Comparison of ENCODE assay signal across 19 cellular contexts in the genomic region with DNA sequence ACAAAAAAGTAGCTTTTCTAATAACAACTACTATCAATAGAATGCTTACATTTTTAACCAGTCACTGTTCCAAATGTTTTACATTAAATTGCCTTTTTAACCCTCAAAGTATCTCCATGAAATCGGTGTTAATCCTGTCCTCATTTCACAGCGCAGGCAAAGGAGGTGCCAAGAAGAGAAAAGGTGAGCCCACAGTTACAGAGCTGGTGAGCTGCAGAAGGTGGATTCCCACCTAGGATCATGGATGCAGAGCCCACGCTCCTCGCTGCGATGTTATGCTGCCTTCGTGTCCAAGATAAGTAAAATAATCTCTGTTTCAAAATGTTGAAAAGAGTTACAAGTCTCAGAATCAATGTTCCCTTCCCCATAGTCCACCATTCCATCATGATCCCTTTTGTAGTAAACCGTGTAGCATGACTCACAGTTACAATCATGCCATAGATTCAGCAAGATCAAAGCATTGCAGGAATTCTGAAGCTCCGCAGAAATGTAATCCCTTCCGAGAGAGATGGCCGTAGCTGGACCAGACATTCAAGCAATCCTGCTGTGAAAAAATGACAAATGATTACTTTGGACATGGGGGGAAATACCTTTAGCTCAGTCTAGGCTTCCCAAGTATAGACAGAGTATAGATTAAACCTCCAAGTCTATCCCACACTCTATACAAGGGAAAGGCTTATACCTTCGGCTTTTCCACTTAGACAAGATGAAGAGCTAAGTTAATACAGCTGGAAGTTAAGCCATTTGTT.
DNase-seq lines count a peak whose midpoint lies in the region; FAIRE-seq and TF ChIP-seq lines count a peak whose summit lies in the region.
"Had no signal": no experiment of that assay in that cellular context is flagged by ENCODE, and none has a peak within 500 bp of the region (broad histone marks: within the 10 kb centered on the region; RNA-seq: fewer than 3 reads in every experiment).

No MANE protein-coding gene starts in this region.

- WGBS in esophagus muscularis mucosa: 87% methylated on average over 11 of the region's 11 CpGs

- H3K36me3 ChIP-seq in neuron (ENCODE audit: insufficient read depth, low read length): no peaks in the 10 kb centered on the region
- H3K36me3 ChIP-seq in esophagus muscularis mucosa: no peaks in the 10 kb centered on the region
- H3K36me3 ChIP-seq: cardiac muscle cell had no signal

- no peak overlapping the region for H3K27ac Mint-ChIP-seq in activated T-helper 2 cell treated with anti-CD3 and anti-CD28 coated beads, Interferon-gamma antibody, Interleukin-2, Interleukin-4, amounts not matched to agents 10 μg/mL and 5 μg/mL and 100 μg/mL, durations not matched to agents 14 hours and 24 hours and 36 hours
- H3K27ac Mint-ChIP-seq: activated CD4-positive, alpha-beta T cell treated with anti-CD3 and anti-CD28 coated beads, Interleukin-2, amount 10 ng/mL, durations not matched to agents 7 days and 5 days; activated T-helper 1 cell treated with anti-CD3 and anti-CD28 coated beads, Interleukin-12 subunit alpha, Interleukin-12 subunit beta, Interleukin-2, Interleukin-4 antibody, amounts not matched to agents 30 ng/mL and 10 ng/mL and 1 ng/mL, durations not matched to agents 14 hours and 24 hours and 36 hours; CD8-positive, alpha-beta memory T cell; IgD-negative memory B cell; T-helper 2 cell treated with Interferon-gamma antibody and Interleukin-4, amounts not matched to agents 5 μg/mL and 100 μg/mL, for 36 hours had no signal

- no peaks in the 10 kb centered on the region for H3K36me3 Mint-ChIP-seq in activated T-helper 2 cell treated with anti-CD3 and anti-CD28 coated beads, Interferon-gamma antibody, Interleukin-2, Interleukin-4, amounts not matched to agents 10 μg/mL and 5 μg/mL and 100 μg/mL, durations not matched to agents 14 hours and 24 hours and 36 hours (ENCODE audit: low read depth)
- H3K36me3 Mint-ChIP-seq: IgD-negative memory B cell had no signal

- TF ChIP-seq EP300 in esophagus muscularis mucosa (IDR thresholded peaks at IDR 0.05): no peak

- H3K27me3 Mint-ChIP-seq in activated T-helper 2 cell treated with anti-CD3 and anti-CD28 coated beads, Interferon-gamma antibody, Interleukin-2, Interleukin-4, amounts not matched to agents 10 μg/mL and 5 μg/mL and 100 μg/mL, durations not matched to agents 14 hours and 24 hours and 36 hours (ENCODE audit: low read depth): peaks cover 3% of the 10 kb centered on the region
- H3K27me3 Mint-ChIP-seq: activated CD4-positive, alpha-beta T cell treated with anti-CD3 and anti-CD28 coated beads, Interleukin-2, amount 10 ng/mL, durations not matched to agents 7 days and 5 days had no signal

- TF ChIP-seq CTCF in D721Med (IDR thresholded peaks at IDR 0.05; ENCODE audit: insufficient read depth, missing control alignments): no peak
- no peak for TF ChIP-seq CTCF in esophagus muscularis mucosa (IDR thresholded peaks at IDR 0.05)

- H3K4me3 Mint-ChIP-seq in activated T-helper 2 cell treated with anti-CD3 and anti-CD28 coated beads, Interferon-gamma antibody, Interleukin-2, Interleukin-4, amounts not matched to agents 10 μg/mL and 5 μg/mL and 100 μg/mL, durations not matched to agents 14 hours and 24 hours and 36 hours (ENCODE audit: low read depth): no peak overlapping the region
- H3K4me3 Mint-ChIP-seq: activated CD4-positive, alpha-beta T cell treated with anti-CD3 and anti-CD28 coated beads, Interleukin-2, amount 10 ng/mL, durations not matched to agents 7 days and 5 days; activated T-helper 1 cell treated with anti-CD3 and anti-CD28 coated beads, Interleukin-12 subunit alpha, Interleukin-12 subunit beta, Interleukin-2, Interleukin-4 antibody, amounts not matched to agents 30 ng/mL and 10 ng/mL and 1 ng/mL, durations not matched to agents 14 hours and 24 hours and 36 hours; CD8-positive, alpha-beta memory T cell; IgD-negative memory B cell; T-helper 2 cell treated with Interferon-gamma antibody and Interleukin-4, amounts not matched to agents 5 μg/mL and 100 μg/mL, for 36 hours had no signal

- intact Hi-C loops in esophagus muscularis mucosa (cut with DNase I): no loop called here
- intact Hi-C loops in activated T-helper 2 cell treated with anti-CD3 and anti-CD28 coated beads, Interferon-gamma antibody, Interleukin-2, Interleukin-4, amounts not matched to agents 10 μg/mL and 5 μg/mL and 100 μg/mL, durations not matched to agents 14 hours and 24 hours and 36 hours (cut with micrococcal nuclease): no loop called here

- no peaks in the 10 kb centered on the region for H3K4me1 Mint-ChIP-seq in activated T-helper 2 cell treated with anti-CD3 and anti-CD28 coated beads, Interferon-gamma antibody, Interleukin-2, Interleukin-4, amounts not matched to agents 10 μg/mL and 5 μg/mL and 100 μg/mL, durations not matched to agents 14 hours and 24 hours and 36 hours (ENCODE audit: low read depth)
- H3K4me1 Mint-ChIP-seq: activated CD4-positive, alpha-beta T cell treated with anti-CD3 and anti-CD28 coated beads, Interleukin-2, amount 10 ng/mL, durations not matched to agents 7 days and 5 days; CD8-positive, alpha-beta memory T cell; IgD-negative memory B cell had no signal

- no peak for TF ChIP-seq POLR2A in esophagus muscularis mucosa (IDR thresholded peaks at IDR 0.05; ENCODE audit: low read depth)

- no peaks in the 10 kb centered on the region for H3K27me3 ChIP-seq in neuron (ENCODE audit: insufficient read depth, low read length)
- no peaks in the 10 kb centered on the region for H3K27me3 ChIP-seq in esophagus muscularis mucosa
- H3K27me3 ChIP-seq: cardiac muscle cell had no signal

- peak overlapping the region; percentile 38 for H2AFZ ChIP-seq in neuron (ENCODE audit: low read depth, low read length)

- H3K9me3 ChIP-seq in neuron (ENCODE audit: low read length): no peaks in the 10 kb centered on the region
- no peaks in the 10 kb centered on the region for H3K9me3 ChIP-seq in esophagus muscularis mucosa

- peak overlapping the region in 1 of 4 donors; percentile 46 for H3K27ac ChIP-seq in esophagus muscularis mucosa (replicated peaks in 1 of 4)
- H3K27ac ChIP-seq: cardiac muscle cell, skin epidermis had no signal

- peak; percentile 91 for FAIRE-seq in D721Med (lab: Jason Lieb, UNC)
- FAIRE-seq: endothelial cell of umbilical vein had no signal

- peaks cover 25% of the 10 kb centered on the region for H3K4me1 ChIP-seq in neuron (ENCODE audit: insufficient read depth, low read length)
- peaks cover 0 to 15% (median 9%) of the 10 kb centered on the region in 4 donors for H3K4me1 ChIP-seq in esophagus muscularis mucosa

- H3K9me3 Mint-ChIP-seq in activated T-helper 2 cell treated with anti-CD3 and anti-CD28 coated beads, Interferon-gamma antibody, Interleukin-2, Interleukin-4, amounts not matched to agents 10 μg/mL and 5 μg/mL and 100 μg/mL, durations not matched to agents 14 hours and 24 hours and 36 hours: no peaks in the 10 kb centered on the region
- H3K9me3 Mint-ChIP-seq: activated CD4-positive, alpha-beta T cell treated with anti-CD3 and anti-CD28 coated beads, Interleukin-2, amount 10 ng/mL, durations not matched to agents 7 days and 5 days; activated T-helper 1 cell treated with anti-CD3 and anti-CD28 coated beads, Interleukin-12 subunit alpha, Interleukin-12 subunit beta, Interleukin-2, Interleukin-4 antibody, amounts not matched to agents 30 ng/mL and 10 ng/mL and 1 ng/mL, durations not matched to agents 14 hours and 24 hours and 36 hours; IgD-negative memory B cell; T-helper 2 cell treated with Interferon-gamma antibody and Interleukin-4, amounts not matched to agents 5 μg/mL and 100 μg/mL, for 36 hours had no signal

- H3K4me3 ChIP-seq in neuron (ENCODE audit: low read length) (no peak overlapping the region), esophagus muscularis mucosa (no peak overlapping the region)
- H3K4me3 ChIP-seq: cardiac muscle cell, skin epidermis had no signal

- DNase-seq in D721Med (ENCODE audit: insufficient read length, low spot score) (peak; percentile 21), NCI-H82 treated with DMSO at 0.1 percent for 48 hours (lab: John Stamatoyannopoulos, UW; ENCODE audit: unreplicated experiment) (peak; percentile 20), dedifferentiated amniotic fluid mesenchymal stem cell (ENCODE audit: extremely low spot score) (peak; percentile 55), esophagus muscularis mucosa (ENCODE audit: extremely low spot score) (no peak), H4 (ENCODE audit: low spot score) (no peak), medulla oblongata (ENCODE audit: extremely low spot score) (no peak)
- no peak for DNase-seq in activated T-helper 2 cell treated with anti-CD3 and anti-CD28 coated beads, Interferon-gamma antibody, Interleukin-2, Interleukin-4, amounts not matched to agents 10 μg/mL and 5 μg/mL and 100 μg/mL, durations not matched to agents 14 hours and 24 hours and 36 hours (ENCODE audit: low spot score)
- DNase-seq: activated CD4-positive, alpha-beta T cell treated with anti-CD3 and anti-CD28 coated beads, Interleukin-2, amount 10 ng/mL, durations not matched to agents 7 days and 5 days; CD8-positive, alpha-beta memory T cell; hippocampal formation; left ventricle myocardium superior; NCI-H146 had no signal

Comparison
In these comparisons a context has a peak if more than half of its experiments do, and no peak if none do; other contexts are left out.
1. DNase-seq: peak in D721Med (single experiment), NCI-H82 treated with DMSO at 0.1 percent for 48 hours (single experiment) and dedifferentiated amniotic fluid mesenchymal stem cell (single experiment); none in esophagus muscularis mucosa (single experiment), H4 (single experiment), medulla oblongata (single experiment) and activated T-helper 2 cell treated with anti-CD3 and anti-CD28 coated beads, Interferon-gamma antibody, Interleukin-2, Interleukin-4, amounts not matched to agents 10 μg/mL and 5 μg/mL and 100 μg/mL, durations not matched to agents 14 hours and 24 hours and 36 hours (single experiment).